Comparison of ENCODE assay signal across 9 cellular contexts in the genomic region with DNA sequence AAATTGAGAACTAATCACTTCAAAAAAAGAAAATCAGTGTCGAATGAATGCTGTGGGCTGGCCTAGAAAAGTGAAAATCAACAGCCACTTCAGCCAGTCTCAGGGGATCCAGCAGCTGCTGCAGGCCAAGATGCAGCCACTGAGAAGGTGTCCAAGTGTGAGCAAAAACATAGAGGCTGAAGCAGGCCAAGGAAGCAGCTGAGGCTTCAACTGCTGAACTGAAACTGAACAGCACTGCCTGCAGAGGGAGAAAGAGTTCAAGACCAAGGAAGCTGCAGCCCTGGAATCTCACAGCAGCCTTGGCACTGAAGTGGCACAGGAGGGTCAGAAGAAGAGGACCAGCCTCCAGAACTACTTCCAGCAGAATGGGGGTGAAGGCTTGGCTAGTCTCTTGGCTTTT. TPM values are rescaled to one million over a fixed set of nuclear protein-coding genes. Genes with fewer than 3 reads are reported as not detected.
DNase-seq lines count a peak whose midpoint lies in the region; ATAC-seq, FAIRE-seq and TF ChIP-seq lines count a peak whose summit lies in the region.
"Had no signal": no experiment of that assay in that cellular context is flagged by ENCODE, and none has a peak within 500 bp of the region (broad histone marks: within the 10 kb centered on the region; RNA-seq: fewer than 3 reads in every experiment).

No MANE protein-coding gene starts in this region.

- H3K4me3 Mint-ChIP-seq in WTC11: no peak overlapping the region
- no peak overlapping the region for H3K4me3 Mint-ChIP-seq in activated T-cell treated with anti-CD3 and anti-CD28 coated beads, Interleukin-2, amount 50 U/mL, for 24 hours
- H3K4me3 Mint-ChIP-seq: IgD-negative memory B cell had no signal

- FAIRE-seq in frontal cortex (lab: Jason Lieb, UNC): no peak

- H3K4me1 Mint-ChIP-seq in WTC11: peaks cover 15% of the 10 kb centered on the region
- H3K4me1 Mint-ChIP-seq in activated T-cell treated with anti-CD3 and anti-CD28 coated beads, Interleukin-2, amount 50 U/mL, for 24 hours (ENCODE audit: low read depth): no peaks in the 10 kb centered on the region

- no peaks in the 10 kb centered on the region for H3K27me3 Mint-ChIP-seq in WTC11 (ENCODE audit: low read depth)
- peaks cover 10% of the 10 kb centered on the region for H3K27me3 Mint-ChIP-seq in activated T-cell treated with anti-CD3 and anti-CD28 coated beads, Interleukin-2, amount 50 U/mL, for 24 hours

- CTCF ChIA-PET in WTC11 (lab: Charles Lee): interaction anchor here (0.6 to 2.0 kb wide), 11 partner anchors 14 to 333 kb away, joined by 3 to 12 read pairs (median 3); partner anchors contain the start of gene SLC36A1

- no peaks in the 10 kb centered on the region for H3K36me3 Mint-ChIP-seq in WTC11
- H3K36me3 Mint-ChIP-seq in activated T-cell treated with anti-CD3 and anti-CD28 coated beads, Interleukin-2, amount 50 U/mL, for 24 hours (ENCODE audit: low read depth): no peaks in the 10 kb centered on the region
- H3K36me3 Mint-ChIP-seq: IgD-negative memory B cell had no signal

- no peaks in the 10 kb centered on the region for H3K9me3 Mint-ChIP-seq in WTC11
- no peaks in the 10 kb centered on the region for H3K9me3 Mint-ChIP-seq in activated T-cell treated with anti-CD3 and anti-CD28 coated beads, Interleukin-2, amount 50 U/mL, for 24 hours

- POLR2A ChIA-PET in WTC11 (lab: Charles Lee): no interaction called here

- ATAC-seq in GM19395 (IDR thresholded peaks at IDR 0.05; ENCODE audit: unreplicated experiment) (peak; percentile 69), HG03558 (IDR thresholded peaks at IDR 0.05; ENCODE audit: extremely low read depth, unreplicated experiment) (peak; percentile 54), WTC11 (peak; percentile 80)

- peak; percentile 61 for DNase-seq in DMS 273 (lab: John Stamatoyannopoulos, UW; ENCODE audit: unreplicated experiment)
- DNase-seq in WTC11 (ENCODE audit: low spot score): no peak
- peak; percentile 31 for DNase-seq in left kidney (ENCODE audit: low read depth, low spot score)
- no peak for DNase-seq in activated T-cell treated with anti-CD3 and anti-CD28 coated beads, Interleukin-2, amount 50 U/mL, for 24 hours
- DNase-seq in stimulated activated CD4-positive, alpha-beta T cell treated with anti-CD3 and anti-CD28 coated beads, Interleukin-15, amount 100 ng/mL, for 24 hours: no peak
- DNase-seq in frontal cortex (ENCODE audit: low spot score in 2 of 2): no peak

- no peak for TF ChIP-seq CTCF in WTC11 (IDR thresholded peaks at IDR 0.05)

- H3K27ac Mint-ChIP-seq in WTC11: no peak overlapping the region; the same call in 1 of the 2 replicates
- no peak overlapping the region for H3K27ac Mint-ChIP-seq in activated T-cell treated with anti-CD3 and anti-CD28 coated beads, Interleukin-2, amount 50 U/mL, for 24 hours

TF ChIP-seq in WTC11, 78 proteins besides CTCF, POLR2A, EP300 and RAD21:
- TF ChIP-seq NFYB (CRISPR knock-in tag; conservative IDR thresholded peaks at IDR 0.05; ENCODE audit: low read depth) (no peak), GRHL2 (CRISPR knock-in tag; IDR thresholded peaks at IDR 0.05; ENCODE audit: insufficient replicate concordance, severe bottlenecking) (no peak), MYBL2 (CRISPR knock-in tag; IDR thresholded peaks at IDR 0.05) (no peak), SMAD4 (CRISPR knock-in tag; IDR thresholded peaks at IDR 0.05) (no peak), JUN (CRISPR knock-in tag; IDR thresholded peaks at IDR 0.05) (no peak), ELF4 (CRISPR knock-in tag; IDR thresholded peaks at IDR 0.05; ENCODE audit: low read depth) (no peak), TP53 (CRISPR knock-in tag; IDR thresholded peaks at IDR 0.05) (no peak), ZNF396 (CRISPR knock-in tag; IDR thresholded peaks at IDR 0.05; ENCODE audit: borderline replicate concordance) (no peak), CREB1 (CRISPR knock-in tag; IDR thresholded peaks at IDR 0.05) (no peak)
- TF ChIP-seq, protein P1, sequence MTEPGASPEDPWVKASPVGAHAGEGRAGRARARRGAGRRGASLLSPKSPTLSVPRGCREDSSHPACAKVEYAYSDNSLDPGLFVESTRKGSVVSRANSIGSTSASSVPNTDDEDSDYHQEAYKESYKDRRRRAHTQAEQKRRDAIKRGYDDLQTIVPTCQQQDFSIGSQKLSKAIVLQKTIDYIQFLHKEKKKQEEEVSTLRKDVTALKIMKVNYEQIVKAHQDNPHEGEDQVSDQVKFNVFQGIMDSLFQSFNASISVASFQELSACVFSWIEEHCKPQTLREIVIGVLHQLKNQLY (CRISPR knock-in tag; IDR thresholded peaks at IDR 0.05): no peak
TF ChIP-seq in WTC11: peak in this region for 0.

RNA-seq across cellular contexts. Expression of gene SLC36A3, which starts 15.8 kb away (rescaled TPM):
- total RNA-seq in WTC11 (2021) (not detected in 3 replicates), frontal cortex (not detected)

RNA-seq across cellular contexts. Expression of gene SLC36A2, which starts 28.0 kb away (rescaled TPM):
- total RNA-seq in WTC11 (2021) (not detected in 3 replicates), frontal cortex (not detected)

Comparison
In these comparisons a context has a peak if more than half of its experiments do, and no peak if none do; other contexts are left out.
1. DNase-seq: peak in DMS 273 (single experiment) and left kidney (single experiment); none in WTC11 (single experiment), activated T-cell treated with anti-CD3 and anti-CD28 coated beads, Interleukin-2, amount 50 U/mL, for 24 hours (single experiment), stimulated activated CD4-positive, alpha-beta T cell treated with anti-CD3 and anti-CD28 coated beads, Interleukin-15, amount 100 ng/mL, for 24 hours (single experiment) and frontal cortex (0 of 2).
2. Peak in every context shown above with its lines, with median percentiles within 50 percentile points of each other: ATAC-seq.